Comparison of ENCODE assay signal across 21 cellular contexts in genomic region chr5:98060148-98060547, GRCh38.
DNase-seq lines count a peak whose midpoint lies in the region; ATAC-seq and TF ChIP-seq lines count a peak whose summit lies in the region.
"Had no signal": no experiment of that assay in that cellular context is flagged by ENCODE, and none has a peak within 500 bp of the region (broad histone marks: within the 10 kb centered on the region; RNA-seq: fewer than 3 reads in every experiment).

No MANE protein-coding gene starts in this region.

- in situ Hi-C loops in IMR-90 (cut with MboI; ENCODE audit: low sequenced_read_pairs) = no loop called here

- BruUV-seq in IMR-90 (replicated peaks; lab: Mats Ljungman, UMichigan) = no TSS peak

- peak overlapping the region in 1 of 2 experiments; percentile 39; a peak in 1 of 4 replicates for H4K8ac ChIP-seq in IMR-90 (ENCODE audit: low read depth in 2 of 2, low read length in 2 of 2)

- H3K4me3 ChIP-seq in IMR-90 (ENCODE audit: insufficient read depth, low read depth, low read length) (no peak overlapping the region), osteoblast (ENCODE audit: insufficient read depth, low read length) (no peak overlapping the region)
- H3K4me3 ChIP-seq: A549; BLaER1 treated with 17β-estradiol and CSF1 and Interleukin-3, amounts not matched to agents 10 nM and 100 nM; GM12878 had no signal

- H3K23ac ChIP-seq in IMR-90 (ENCODE audit: low read depth, low read length) = no peak overlapping the region

- dilution Hi-C loops in IMR-90 (cut with HindIII; ENCODE audit: low sequenced_read_pairs, unreplicated experiment) = no loop called here

- H2AK9ac ChIP-seq in IMR-90 (replicated peaks; ENCODE audit: low read depth, low read length, poor library complexity) = no peak overlapping the region

- H3K4me1 ChIP-seq in IMR-90 (ENCODE audit: control insufficient read depth, insufficient read depth, low read length) = no peaks in the 10 kb centered on the region
- H3K4me1 ChIP-seq in osteoblast (ENCODE audit: insufficient read depth, low read length) = no peaks in the 10 kb centered on the region
- H3K4me1 ChIP-seq: A549; BLaER1 treated with 17β-estradiol and CSF1 and Interleukin-3, amounts not matched to agents 10 nM and 100 nM had no signal

- H2BK20ac ChIP-seq in IMR-90 (ENCODE audit: low read depth, low read length) = no peak overlapping the region

- TF ChIP-seq POLR2A in IMR-90 (IDR thresholded peaks at IDR 0.05; ENCODE audit: low read depth, low read length) = no peak

- TF ChIP-seq RAD21 in IMR-90 (IDR thresholded peaks at IDR 0.05; ENCODE audit: low read length) = no peak

- H4K20me1 ChIP-seq in IMR-90 (ENCODE audit: insufficient read depth, low read length) = no peaks in the 10 kb centered on the region
- H4K20me1 ChIP-seq in osteoblast (ENCODE audit: insufficient read depth, low read length) = no peaks in the 10 kb centered on the region
- H4K20me1 ChIP-seq: BLaER1 treated with 17β-estradiol and CSF1 and Interleukin-3, amounts not matched to agents 10 nM and 100 nM had no signal

- H4K91ac ChIP-seq in IMR-90 (ENCODE audit: insufficient read depth, low read depth, low read length) = no peak overlapping the region

- H3K9me3 ChIP-seq in IMR-90 (ENCODE audit: control insufficient read depth, insufficient read depth, low read length) (no peaks in the 10 kb centered on the region), osteoblast (ENCODE audit: low read depth, low read length) (no peaks in the 10 kb centered on the region)
- H3K9me3 ChIP-seq: A549; BLaER1 treated with 17β-estradiol and CSF1 and Interleukin-3, amounts not matched to agents 10 nM and 100 nM had no signal

- no peak overlapping the region for H3K18ac ChIP-seq in IMR-90 (ENCODE audit: low read depth, low read length)

- no peak overlapping the region for H2AK5ac ChIP-seq in IMR-90 (ENCODE audit: low read depth, low read length)

- no peak overlapping the region for H2AFZ ChIP-seq in IMR-90 (replicated peaks; ENCODE audit: low read length, poor library complexity)
- no peak overlapping the region for H2AFZ ChIP-seq in osteoblast (ENCODE audit: low read length)

- H3K56ac ChIP-seq in IMR-90 (ENCODE audit: extremely low read depth, insufficient read depth, low read length) = no peak overlapping the region

- POLR2A ChIA-PET in IMR-90 (lab: Charles Lee; ENCODE audit: unreplicated experiment) = no interaction called here

- H3K9me1 ChIP-seq in IMR-90 (ENCODE audit: insufficient read depth, low read length) = no peaks in the 10 kb centered on the region

- no peak overlapping the region for H4K5ac ChIP-seq in IMR-90 (ENCODE audit: low read depth, low read length)

- H3K4me2 ChIP-seq in IMR-90 (ENCODE audit: low read depth, low read length) (no peak overlapping the region), osteoblast (ENCODE audit: insufficient read depth, low read length) (no peak overlapping the region)
- H3K4me2 ChIP-seq: A549; BLaER1 treated with 17β-estradiol and CSF1 and Interleukin-3, amounts not matched to agents 10 nM and 100 nM had no signal

- no peak overlapping the region for H2BK5ac ChIP-seq in IMR-90 (ENCODE audit: low read depth, low read length, poor library complexity, severe bottlenecking)

- no peaks in the 10 kb centered on the region for H3K79me1 ChIP-seq in IMR-90 (ENCODE audit: low read depth in 1 of 2, low read length in 2 of 2)

- H3K27me3 ChIP-seq in IMR-90 (ENCODE audit: control insufficient read depth, insufficient read depth, low read length) = no peaks in the 10 kb centered on the region
- H3K27me3 ChIP-seq in osteoblast (ENCODE audit: insufficient read depth, low read length) = no peaks in the 10 kb centered on the region
- H3K27me3 ChIP-seq: BLaER1 treated with 17β-estradiol and CSF1 and Interleukin-3, amounts not matched to agents 10 nM and 100 nM had no signal

- ATAC-seq in IMR-90 (ENCODE audit: low read depth) = no peak
- ATAC-seq: A549, GM12878 had no signal

- H3K14ac ChIP-seq in IMR-90 (replicated peaks; ENCODE audit: low read depth, low read length) = 0 out of 2 replicates have a peak overlapping the region, but pooled peaks have one; percentile 51

- TF ChIP-seq CTCF in IMR-90 (conservative IDR thresholded peaks at IDR 0.05; ENCODE audit: low read depth, low read length) (no peak), osteoblast (IDR thresholded peaks at IDR 0.05; ENCODE audit: extremely low read depth, low read depth, low read length) (no peak)

- no peaks in the 10 kb centered on the region for H3K79me2 ChIP-seq in osteoblast (ENCODE audit: insufficient read depth, low read length)

- CTCF ChIA-PET in IMR-90 (lab: Yijun Ruan, JAX) = no interaction called here

- no peak overlapping the region for H2BK120ac ChIP-seq in IMR-90 (ENCODE audit: low read depth, low read length)

- H3K9ac ChIP-seq in IMR-90 (ENCODE audit: low read depth, low read length) = no peak overlapping the region
- H3K9ac ChIP-seq: BLaER1 treated with 17β-estradiol and CSF1 and Interleukin-3, amounts not matched to agents 10 nM and 100 nM had no signal

- no peak overlapping the region for H3K4ac ChIP-seq in IMR-90 (ENCODE audit: low read depth, low read length)

- H3K27ac ChIP-seq in IMR-90 (ENCODE audit: insufficient read depth, low read length) = no peak overlapping the region
- H3K27ac ChIP-seq in osteoblast (ENCODE audit: low read depth, low read length) = no peak overlapping the region
- H3K27ac ChIP-seq: 22Rv1; A549; BLaER1 treated with 17β-estradiol and CSF1 and Interleukin-3, amounts not matched to agents 10 nM and 100 nM had no signal

- no peak overlapping the region for H2BK15ac ChIP-seq in IMR-90 (ENCODE audit: low read depth, low read length)

- intact Hi-C loops in IMR-90 (cut with micrococcal nuclease) = no loop called here

- DNase-seq in IMR-90 (no peak), NCI-H69 (lab: John Stamatoyannopoulos, UW) (peak; percentile 21), osteoblast (ENCODE audit: insufficient read length, low spot score, missing footprints) (peak; percentile 17), NCI-H2227 (lab: John Stamatoyannopoulos, UW; ENCODE audit: unreplicated experiment) (no peak), UCSD-AML1 (lab: John Stamatoyannopoulos, UW; ENCODE audit: unreplicated experiment) (no peak)
- DNase-seq: AML-193; CD4-positive, alpha-beta memory T cell; CD4-positive, CD25-positive, alpha-beta regulatory T cell; CD8-positive, alpha-beta memory T cell; COR-L47; DMS 273 treated with DMSO at 0.1 percent for 48 hours; DMS153; DMS53; DMS79; DND-41; EL; GDM1 had no signal

- no peaks in the 10 kb centered on the region for H3K36me3 ChIP-seq in IMR-90 (ENCODE audit: control insufficient read depth, insufficient read depth, low read length)
- H3K36me3 ChIP-seq in osteoblast (ENCODE audit: insufficient read depth, low read length) = no peaks in the 10 kb centered on the region
- H3K36me3 ChIP-seq: BLaER1 treated with 17β-estradiol and CSF1 and Interleukin-3, amounts not matched to agents 10 nM and 100 nM had no signal

TF ChIP-seq in IMR-90, 13 proteins besides CTCF, POLR2A, EP300 and RAD21:
- TF ChIP-seq NFE2L2 (IDR thresholded peaks at IDR 0.05; ENCODE audit: low read depth, low read length) = no peak

Comparison
In these comparisons a context has a peak if more than half of its experiments do, and no peak if none do; other contexts are left out.
1. DNase-seq: peak in NCI-H69 (single experiment) and osteoblast (single experiment); none in IMR-90 (single experiment), NCI-H2227 (single experiment) and UCSD-AML1 (single experiment).